In the genomic region with DNA sequence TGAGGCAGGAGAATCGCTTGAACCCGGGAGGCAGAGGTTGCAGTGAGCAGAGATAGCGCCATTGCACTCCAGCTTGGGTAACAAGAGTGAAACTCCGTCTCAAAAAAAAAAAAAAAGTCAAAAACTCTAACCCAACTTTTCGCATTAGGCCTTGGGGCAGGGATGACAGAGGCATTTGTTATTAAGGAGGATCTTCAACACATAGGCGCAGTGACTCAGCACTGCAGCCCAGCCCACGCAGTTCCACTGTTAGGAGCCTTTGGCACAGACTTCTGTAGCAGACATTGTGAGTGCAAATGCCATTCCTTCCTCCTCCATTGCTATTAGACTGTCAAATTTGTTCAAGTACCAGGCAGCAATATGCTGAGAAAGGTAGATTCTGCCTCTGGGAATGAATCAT, we compare ENCODE assay signal across 21 cellular contexts. TPM values are rescaled to one million over a fixed set of nuclear protein-coding genes. Genes with fewer than 3 reads are reported as not detected.
A peak's percentile ranks its signal among the peaks of the same experiment; 100 is the strongest.
DNase-seq lines count a peak whose midpoint lies in the region; ATAC-seq, FAIRE-seq and TF ChIP-seq lines count a peak whose summit lies in the region.
"Had no signal": no experiment of that assay in that cellular context is flagged by ENCODE, and none has a peak within 500 bp of the region (broad histone marks: within the 10 kb centered on the region; RNA-seq: fewer than 3 reads in every experiment).

No MANE protein-coding gene starts in this region.

- H3K79me2 ChIP-seq in PC-3 (ENCODE audit: low read length), result no peaks in the 10 kb centered on the region
- H3K79me2 ChIP-seq in H1 (ENCODE audit: control insufficient read depth in 1 of 2, insufficient read depth in 2 of 2, low read length in 2 of 2), result no peaks in the 10 kb centered on the region

- H3K4me3 Mint-ChIP-seq in WTC11, result no peak overlapping the region
- H3K4me3 Mint-ChIP-seq: activated naive CD4-positive, alpha-beta T cell treated with anti-CD3 and anti-CD28 coated beads, Interleukin-2, amount 50 U/mL, for 24 hours; T-helper 1 cell treated with Interleukin-12 subunit alpha and Interleukin-12 subunit beta and Interleukin-4 antibody, amounts not matched to agents 30 μg/mL and 1 μg/mL, for 36 hours had no signal

- H3K4me1 ChIP-seq in PC-3 (ENCODE audit: insufficient read depth, low read length) (no peaks in the 10 kb centered on the region), H1 (replicated peaks in 1 of 4; ENCODE audit: control insufficient read depth in 3 of 4, insufficient read depth in 4 of 4, low read length in 3 of 4) (no peaks in the 10 kb centered on the region; a peak in 1 of 7 replicates)
- H3K4me1 ChIP-seq: Peyer's patch had no signal

- ATAC-seq in PC-3 (peak; percentile 31; the same call in 1 of the 2 replicates), WTC11 (no peak)
- ATAC-seq: activated CD4-positive, CD25-positive, alpha-beta regulatory T cell treated with anti-CD3 and anti-CD28 coated beads, Interleukin-2, amount 50 U/mL, for 24 hours; sciatic nerve had no signal

- H2BK12ac ChIP-seq in H1 (ENCODE audit: low read depth, low read length), result no peak overlapping the region

- no peak overlapping the region for H4K8ac ChIP-seq in H1 (ENCODE audit: extremely low read depth, insufficient read depth, low read length)

- no peaks in the 10 kb centered on the region for H3K23me2 ChIP-seq in H1 (ENCODE audit: low read depth, low read length)

- TF ChIP-seq CTCF in PC-3 (conservative IDR thresholded peaks at IDR 0.05; ENCODE audit: low read depth, low read length) (no peak), H1 (IDR thresholded peaks at IDR 0.05; ENCODE audit: control extremely low read depth in 1 of 3, insufficient read depth in 1 of 3, low read depth in 1 of 3, low read length in 3 of 3) (no peak), WTC11 (IDR thresholded peaks at IDR 0.05) (no peak)

- H3K4me3 ChIP-seq in PC-3 (ENCODE audit: low read length) (no peak overlapping the region), H1 (ENCODE audit: extremely low read depth in 1 of 4, insufficient read depth in 2 of 4, low read depth in 3 of 4, low read length in 4 of 4) (no peak overlapping the region)
- H3K4me3 ChIP-seq: cardiac muscle cell, Peyer's patch had no signal

- no peak for TF ChIP-seq POLR2A in H1 (IDR thresholded peaks at IDR 0.05; ENCODE audit: control extremely low read depth in 1 of 2, low read depth in 2 of 2, low read length in 2 of 2)

- H3K79me1 ChIP-seq in H1 (ENCODE audit: low read depth, low read length), result no peaks in the 10 kb centered on the region

- H2AFZ ChIP-seq in PC-3 (ENCODE audit: low read length) (no peak overlapping the region), H1 (ENCODE audit: low read length) (peak overlapping the region; percentile 19; the same call in 1 of the 2 replicates)

- no peak overlapping the region for H2BK20ac ChIP-seq in H1 (ENCODE audit: low read length)

- intact Hi-C loops in PC-3 (cut with micrococcal nuclease), result no loop called here

- no peak overlapping the region for H2BK120ac ChIP-seq in H1 (replicated peaks; ENCODE audit: low read depth, low read length)

- H3K27ac Mint-ChIP-seq in WTC11, result no peak overlapping the region
- H3K27ac Mint-ChIP-seq: activated naive CD4-positive, alpha-beta T cell treated with anti-CD3 and anti-CD28 coated beads, Interleukin-2, amount 50 U/mL, for 24 hours; T-helper 1 cell treated with Interleukin-12 subunit alpha and Interleukin-12 subunit beta and Interleukin-4 antibody, amounts not matched to agents 30 μg/mL and 1 μg/mL, for 36 hours had no signal

- H2BK5ac ChIP-seq in H1 (ENCODE audit: low read depth, low read length), result no peak overlapping the region

- no TSS peak for BruUV-seq in PC-3 (replicated peaks; lab: Mats Ljungman, UMichigan)

- no peaks in the 10 kb centered on the region for H3K27me3 Mint-ChIP-seq in WTC11 (ENCODE audit: low read depth)
- H3K27me3 Mint-ChIP-seq: activated naive CD4-positive, alpha-beta T cell treated with anti-CD3 and anti-CD28 coated beads, Interleukin-2, amount 50 U/mL, for 24 hours had no signal

- TF ChIP-seq RAD21 in H1 (IDR thresholded peaks at IDR 0.05 in 1 of 2, conservative IDR thresholded peaks at IDR 0.05 in 1 of 2; ENCODE audit: low read depth in 2 of 2, low read length in 2 of 2), result no peak

- H3K9ac ChIP-seq in PC-3 (ENCODE audit: low read length) (no peak overlapping the region), H1 (replicated peaks in 1 of 4; ENCODE audit: extremely low read depth in 1 of 4, low read depth in 3 of 4, low read length in 3 of 4) (no peak overlapping the region; a peak in 1 of 7 replicates)

- H3K36me3 ChIP-seq in PC-3 (ENCODE audit: low read depth, low read length) (no peaks in the 10 kb centered on the region), H1 (ENCODE audit: control insufficient read depth in 2 of 4, insufficient read depth in 4 of 4, low read length in 3 of 4) (no peaks in the 10 kb centered on the region)
- H3K36me3 ChIP-seq: cardiac muscle cell, Peyer's patch had no signal

- H3K36me3 Mint-ChIP-seq in WTC11, result no peaks in the 10 kb centered on the region
- H3K36me3 Mint-ChIP-seq: activated naive CD4-positive, alpha-beta T cell treated with anti-CD3 and anti-CD28 coated beads, Interleukin-2, amount 50 U/mL, for 24 hours had no signal

- H3K4me2 ChIP-seq in PC-3 (ENCODE audit: low read length) (no peak overlapping the region), H1 (ENCODE audit: insufficient read depth in 1 of 2, low read depth in 2 of 2, low read length in 2 of 2) (no peak overlapping the region)

- no peak overlapping the region for H3K56ac ChIP-seq in H1 (replicated peaks; ENCODE audit: insufficient read length, low read depth, low read length)

- no peaks in the 10 kb centered on the region for H3K9me2 ChIP-seq in PC-3 (replicated peaks; ENCODE audit: low read length)

- no peak for FAIRE-seq in H1 (lab: Jason Lieb, UNC)
- FAIRE-seq: GM19239 had no signal

- no peak overlapping the region for H3K4ac ChIP-seq in H1 (replicated peaks; ENCODE audit: insufficient read length, low read depth, low read length)

- 92% methylated on average over 7 of the region's 7 CpGs; no CpG with 5 or more reads in 1 of the 2 experiments for WGBS in H1 (ENCODE audit: extremely low coverage in 1 of 2, insufficient coverage in 1 of 2, insufficient read length in 1 of 2, insufficient replicate concordance in 2 of 2, low coverage in 1 of 2, low lambda C conversion rate in 2 of 2, missing lambda C conversion rate in 1 of 2), 2 experiments

- DNase-seq in ELF-1 (ENCODE audit: low read depth, low spot score) (peak; percentile 18), PC-3 (peak; percentile 30), H1 (ENCODE audit: low read depth in 1 of 2, low spot score in 2 of 2) (no peak), putamen (ENCODE audit: low spot score) (peak; percentile 85), superior temporal gyrus (ENCODE audit: extremely low spot score) (no peak), NCI-H2171 (lab: John Stamatoyannopoulos, UW) (no peak), WTC11 (ENCODE audit: low spot score) (no peak)
- no peak for DNase-seq in activated effector memory CD4-positive, alpha-beta T cell treated with anti-CD3 and anti-CD28 coated beads, Interleukin-2, amount 50 U/mL, for 16 hours
- DNase-seq: C1 segment of cervical spinal cord; glutamatergic neuron; MM.1S; NCI-H2081 treated with DMSO at 0.1 percent for 48 hours; NCI-H748 treated with DMSO at 0.1 percent for 48 hours; Peyer's patch; stimulated activated naive CD4-positive, alpha-beta T cell had no signal

- H2AK5ac ChIP-seq in H1 (ENCODE audit: low read depth, low read length), result no peak overlapping the region

- POLR2A ChIA-PET in PC-3 (lab: Charles Lee; ENCODE audit: unreplicated experiment) (no interaction called here), H1 (lab: Charles Lee; ENCODE audit: partially characterized antibody) (no interaction called here), WTC11 (lab: Charles Lee) (no interaction called here)

- no peak overlapping the region for H4K91ac ChIP-seq in H1 (replicated peaks; ENCODE audit: insufficient read length, low read length)

- H3K27me3 ChIP-seq in PC-3 (ENCODE audit: low read length) (no peaks in the 10 kb centered on the region), H1 (replicated peaks in 1 of 4; ENCODE audit: control insufficient read depth in 3 of 4, extremely low read depth in 1 of 4, insufficient read depth in 3 of 4, low read length in 3 of 4) (no peaks in the 10 kb centered on the region)
- H3K27me3 ChIP-seq: cardiac muscle cell, Peyer's patch had no signal

- H4K20me1 ChIP-seq in PC-3 (ENCODE audit: low read length) (no peaks in the 10 kb centered on the region), H1 (replicated peaks in 1 of 2; ENCODE audit: control insufficient read depth in 1 of 2, insufficient read depth in 2 of 2, low read length in 2 of 2) (no peaks in the 10 kb centered on the region)

- H3F3A ChIP-seq in PC-3 (ENCODE audit: low read length, unreplicated experiment), result no peaks in the 10 kb centered on the region

- no peak overlapping the region for H2BK15ac ChIP-seq in H1 (ENCODE audit: low read length)

- no peak overlapping the region for H3K14ac ChIP-seq in H1 (ENCODE audit: insufficient read length)

- H3K27ac ChIP-seq in PC-3 (ENCODE audit: low read length) (no peak overlapping the region), H1 (ENCODE audit: low read depth, low read length) (no peak overlapping the region)
- H3K27ac ChIP-seq: cardiac muscle cell, Peyer's patch had no signal

- H3K9me3 ChIP-seq in PC-3 (ENCODE audit: low read length) (no peaks in the 10 kb centered on the region), H1 (ENCODE audit: insufficient read depth in 2 of 2, low read depth in 1 of 2, low read length in 1 of 2) (no peaks in the 10 kb centered on the region)
- H3K9me3 ChIP-seq: Peyer's patch had no signal

- H3K9me3 Mint-ChIP-seq in WTC11, result peaks cover 4% of the 10 kb centered on the region
- H3K9me3 Mint-ChIP-seq: activated naive CD4-positive, alpha-beta T cell treated with anti-CD3 and anti-CD28 coated beads, Interleukin-2, amount 50 U/mL, for 24 hours; T-helper 1 cell treated with Interleukin-12 subunit alpha and Interleukin-12 subunit beta and Interleukin-4 antibody, amounts not matched to agents 30 μg/mL and 1 μg/mL, for 36 hours had no signal

- TF ChIP-seq EP300 in H1 (IDR thresholded peaks at IDR 0.05; ENCODE audit: borderline replicate concordance in 1 of 2, low read depth in 2 of 2, low read length in 2 of 2), result no peak

- H3K4me1 Mint-ChIP-seq in WTC11, result peaks cover 9% of the 10 kb centered on the region
- H3K4me1 Mint-ChIP-seq: activated naive CD4-positive, alpha-beta T cell treated with anti-CD3 and anti-CD28 coated beads, Interleukin-2, amount 50 U/mL, for 24 hours had no signal

- H3K18ac ChIP-seq in H1 (ENCODE audit: extremely low read depth, low read length), result no peak overlapping the region

- no peak overlapping the region for H3K23ac ChIP-seq in H1 (ENCODE audit: insufficient read length)

- H4K5ac ChIP-seq in H1 (ENCODE audit: insufficient read length, low read depth, low read length), result no peak overlapping the region

- CTCF ChIA-PET in PC-3 (lab: Charles Lee), result no interaction called here
- CTCF ChIA-PET in H1 (lab: Charles Lee; ENCODE audit: partially characterized antibody), result interaction anchor here (2.2 kb wide), 1 partner anchor 23 kb away, joined by 7 read pairs; no protein-coding TSS in a partner anchor
- CTCF ChIA-PET in WTC11 (lab: Charles Lee), result no interaction called here

RNA-seq across cellular contexts. Expression of gene KLHL7, which starts 43.1 kb away (rescaled TPM):
- total RNA-seq in PC-3 (2014; rRNA removed), result 31.1 and 34.9 TPM in 2 replicates
- total RNA-seq in H1 (2021; fragmentation: NEBNext Ultra II Directional; extraction: Animal tissue kit (Norgen Biotek cat#: 25700)), result 111 and 115 TPM in 2 replicates
- polyA plus RNA-seq in H1 (2011; rRNA removed), result 44.2 and 65.3 TPM in 2 replicates
- polyA plus RNA-seq in H1 (2011; cell fraction: cytosol; rRNA removed), result 79.0 TPM
- polyA plus RNA-seq in H1 (2011; cell fraction: nucleus; rRNA removed), result 32.6 TPM
- polyA plus RNA-seq in H1 (2012, experiment 1 of 2), result 68.9 to 121 TPM (median 90.5 TPM) in 4 replicates
- polyA plus RNA-seq in H1 (2012, experiment 2 of 2), result 56.0 TPM
- polyA plus RNA-seq in H1 (2013, experiment 1 of 2), result 84.0 TPM
- 88.6 TPM for polyA plus RNA-seq in H1 (2013, experiment 2 of 2)
- 48.6 and 66.7 TPM in 2 replicates for polyA minus RNA-seq in H1 (2011; rRNA and poly(A)+ RNA removed)
- polyA minus RNA-seq in H1 (2011; cell fraction: cytosol; rRNA and poly(A)+ RNA removed), result 79.2 TPM
- polyA minus RNA-seq in H1 (2011; cell fraction: nucleus; rRNA and poly(A)+ RNA removed), result 95.1 TPM
- total RNA-seq in WTC11 (2021), result 65.9 to 82.1 TPM (median 69.2 TPM) in 3 replicates

RNA-seq across cellular contexts. Expression of gene HYCC1, which starts 48.5 kb away (rescaled TPM):
- 15.0 and 15.5 TPM in 2 replicates for total RNA-seq in PC-3 (2014; rRNA removed)
- 142 and 147 TPM in 2 replicates for total RNA-seq in H1 (2021; fragmentation: NEBNext Ultra II Directional; extraction: Animal tissue kit (Norgen Biotek cat#: 25700))
- polyA plus RNA-seq in H1 (2011; rRNA removed), result 20.2 and 23.8 TPM in 2 replicates
- 47.7 TPM for polyA plus RNA-seq in H1 (2011; cell fraction: cytosol; rRNA removed)
- 26.4 TPM for polyA plus RNA-seq in H1 (2011; cell fraction: nucleus; rRNA removed)
- polyA plus RNA-seq in H1 (2012, experiment 1 of 2), result 34.4 to 57.3 TPM (median 50.0 TPM) in 4 replicates
- 3.4 TPM for polyA plus RNA-seq in H1 (2012, experiment 2 of 2)
- 144 TPM for polyA plus RNA-seq in H1 (2013, experiment 1 of 2)
- polyA plus RNA-seq in H1 (2013, experiment 2 of 2), result 155 TPM
- 48.0 and 67.9 TPM in 2 replicates for polyA minus RNA-seq in H1 (2011; rRNA and poly(A)+ RNA removed)
- polyA minus RNA-seq in H1 (2011; cell fraction: cytosol; rRNA and poly(A)+ RNA removed), result 29.4 TPM
- 64.8 TPM for polyA minus RNA-seq in H1 (2011; cell fraction: nucleus; rRNA and poly(A)+ RNA removed)
- 114 to 125 TPM (median 116 TPM) in 3 replicates for total RNA-seq in WTC11 (2021)

Comparison
In these comparisons a context has a peak if more than half of its experiments do, and no peak if none do; other contexts are left out.
1. DNase-seq: peak in ELF-1 (single experiment), PC-3 (single experiment) and putamen (single experiment); none in H1 (0 of 2), superior temporal gyrus (single experiment), NCI-H2171 (single experiment), activated effector memory CD4-positive, alpha-beta T cell treated with anti-CD3 and anti-CD28 coated beads, Interleukin-2, amount 50 U/mL, for 16 hours (single experiment) and WTC11 (single experiment).